Comparison of ENCODE assay signal across 7 cellular contexts in genomic region chr5:141923443-141924313, GRCh38. TPM values are rescaled to one million over a fixed set of nuclear protein-coding genes. Genes with fewer than 3 reads are reported as not detected.
A peak's percentile ranks its signal among the peaks of the same experiment; 100 is the strongest.
DNase-seq lines count a peak whose midpoint lies in the region; ATAC-seq and TF ChIP-seq lines count a peak whose summit lies in the region.

A gene with protein sequence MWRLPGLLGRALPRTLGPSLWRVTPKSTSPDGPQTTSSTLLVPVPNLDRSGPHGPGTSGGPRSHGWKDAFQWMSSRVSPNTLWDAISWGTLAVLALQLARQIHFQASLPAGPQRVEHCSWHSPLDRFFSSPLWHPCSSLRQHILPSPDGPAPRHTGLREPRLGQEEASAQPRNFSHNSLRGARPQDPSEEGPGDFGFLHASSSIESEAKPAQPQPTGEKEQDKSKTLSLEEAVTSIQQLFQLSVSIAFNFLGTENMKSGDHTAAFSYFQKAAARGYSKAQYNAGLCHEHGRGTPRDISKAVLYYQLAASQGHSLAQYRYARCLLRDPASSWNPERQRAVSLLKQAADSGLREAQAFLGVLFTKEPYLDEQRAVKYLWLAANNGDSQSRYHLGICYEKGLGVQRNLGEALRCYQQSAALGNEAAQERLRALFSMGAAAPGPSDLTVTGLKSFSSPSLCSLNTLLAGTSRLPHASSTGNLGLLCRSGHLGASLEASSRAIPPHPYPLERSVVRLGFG (plus strand): TSS chr5:141923871. CDS start chr5:141923942, 71 bp downstream.

- ATAC-seq in GM18502 (IDR thresholded peaks at IDR 0.05; ENCODE audit: poor library complexity, unreplicated experiment) (peak; percentile 98), HG02938 (IDR thresholded peaks at IDR 0.05; ENCODE audit: unreplicated experiment) (peak; percentile 97)

- no peak for TF ChIP-seq CTCF in astrocyte of the cerebellum (IDR thresholded peaks at IDR 0.05; ENCODE audit: low read depth, low read length, missing control alignments)

- H3K4me3 ChIP-seq in astrocyte of the cerebellum (ENCODE audit: low read depth, low read length), result peak within 1 kb of the TSS; percentile 71

- DNase-seq in NCI-H187 (lab: John Stamatoyannopoulos, UW) (peak; percentile 77 to 82), T-helper 9 cell (peak; percentile 81), astrocyte of the cerebellum (ENCODE audit: low read depth) (peak; percentile 80), hepatic stellate cell (ENCODE audit: low spot score) (peak; percentile 96), renal cortical epithelial cell (ENCODE audit: low read depth) (peak; percentile 90)

- in situ Hi-C loops in astrocyte of the cerebellum (cut with HindIII; ENCODE audit: low sequenced_read_pairs), result no loop called here

RNA-seq across cellular contexts. Expression of the gene that starts here (rescaled TPM):
- 32.8 and 52.9 TPM in 2 replicates for total RNA-seq in renal cortical epithelial cell

Comparison
In these comparisons a context has a peak if more than half of its experiments do, and no peak if none do; other contexts are left out.
1. Peak in every context shown above with its lines: DNase-seq, ATAC-seq and H3K4me3 ChIP-seq.